In the genomic region with DNA sequence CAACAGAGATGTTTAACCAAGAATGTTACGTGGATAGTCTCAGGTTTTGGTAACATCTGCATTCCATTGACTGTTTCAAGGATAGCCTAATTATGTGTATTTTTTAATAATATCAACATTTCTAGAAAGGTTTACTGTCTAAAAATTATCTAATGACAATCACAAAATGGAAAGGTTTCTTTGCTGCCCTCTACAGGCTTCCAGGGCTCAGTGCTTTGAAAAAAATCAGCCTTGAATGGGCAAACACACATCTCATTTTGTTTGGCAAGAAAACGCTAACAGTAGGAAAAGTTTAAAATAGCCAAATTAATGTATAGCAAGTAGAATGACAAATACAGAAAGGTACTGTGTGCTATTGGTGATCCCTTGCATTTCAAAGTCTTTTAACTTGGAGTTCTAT, we compare ENCODE assay signal across 10 cellular contexts.
DNase-seq lines count a peak whose midpoint lies in the region; ATAC-seq, FAIRE-seq and TF ChIP-seq lines count a peak whose summit lies in the region.
"Had no signal": no experiment of that assay in that cellular context is flagged by ENCODE, and none has a peak within 500 bp of the region (broad histone marks: within the 10 kb centered on the region; RNA-seq: fewer than 3 reads in every experiment).

No MANE protein-coding gene starts in this region.

- peak; percentile 67 for TF ChIP-seq CTCF in AG09309 (IDR thresholded peaks at IDR 0.05; ENCODE audit: control insufficient read depth, insufficient read depth, low read depth, low read length, missing control alignments)

- DNase-seq in AG09309 (ENCODE audit: low read depth) (no peak), GM18507 (ENCODE audit: extremely low spot score, insufficient read length, low read depth) (no peak), SK-MEL-5 (ENCODE audit: low read depth, low spot score) (peak; percentile 15), iPS-NIHi7 (ENCODE audit: extremely low spot score) (peak; percentile 16), C1 segment of cervical spinal cord (lab: John Stamatoyannopoulos, UW) (no peak), SW 1271 (lab: John Stamatoyannopoulos, UW) (no peak), NCI-H226 (no peak)
- DNase-seq: activated B cell treated with CpG ODN at 0.5 μM for 24 hours had no signal

- TF ChIP-seq POLR2A in GM18505 (IDR thresholded peaks at IDR 0.05; ENCODE audit: borderline replicate concordance, extremely low read depth, insufficient read depth, insufficient read length) = no peak

- in situ Hi-C loops in SK-MEL-5 (cut with HindIII; ENCODE audit: low pct_unique_long_range_greater_than_20kb, low sequenced_read_pairs) = no loop called here

- ATAC-seq in GM18505 (IDR thresholded peaks at IDR 0.05; ENCODE audit: unreplicated experiment) = no peak
- ATAC-seq: gastroesophageal sphincter had no signal

- H3K4me3 ChIP-seq in AG09309 (ENCODE audit: control insufficient read depth, low read depth, low read length) = no peak overlapping the region
- H3K4me3 ChIP-seq: gastroesophageal sphincter had no signal

- FAIRE-seq in GM18507 (lab: Jason Lieb, UNC) = peak; percentile 80

Comparison
In these comparisons a context has a peak if more than half of its experiments do, and no peak if none do; other contexts are left out.
1. DNase-seq: peak in SK-MEL-5 (single experiment) and iPS-NIHi7 (single experiment); none in AG09309 (single experiment), GM18507 (single experiment), C1 segment of cervical spinal cord (0 of 14), SW 1271 (0 of 2) and NCI-H226 (single experiment).